ENCODE assay signal across 1 cellular context in the genomic region with DNA sequence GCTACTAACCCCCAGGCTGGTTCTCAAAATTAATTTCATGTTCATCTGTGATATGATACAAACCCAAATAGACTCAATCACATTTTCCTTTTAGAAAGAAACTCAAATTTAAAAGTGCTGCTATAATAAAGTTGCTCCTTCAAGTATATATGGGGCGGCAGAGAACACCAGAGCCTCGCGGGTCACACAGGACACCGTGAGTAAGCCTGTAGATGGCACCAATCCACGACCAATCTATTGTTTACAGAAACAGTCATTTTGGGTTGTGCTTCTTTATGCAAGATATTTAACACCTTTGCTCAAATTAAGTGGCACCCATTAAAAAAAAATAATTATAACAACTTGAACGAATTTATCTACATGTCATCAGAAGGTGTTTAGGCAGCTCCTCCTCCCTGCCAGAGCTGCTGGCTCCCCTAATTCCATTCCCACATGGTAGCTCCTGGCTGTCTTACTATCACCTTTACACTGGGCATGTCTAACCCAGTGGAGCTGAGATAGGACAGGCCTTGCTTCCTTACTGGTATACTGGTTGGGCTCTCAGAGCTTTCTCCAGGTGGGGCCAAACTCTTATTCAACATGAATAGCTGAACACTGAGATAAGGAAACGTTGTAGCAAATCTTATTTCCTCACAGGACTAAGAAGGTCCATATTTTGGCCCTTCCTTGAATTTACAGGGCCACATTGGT.
TF ChIP-seq lines count a peak whose summit lies in the region.

No MANE protein-coding gene starts in this region.

TF ChIP-seq in GM23338, 12 proteins besides CTCF, POLR2A, EP300 and RAD21:
- TF ChIP-seq, protein P1, sequence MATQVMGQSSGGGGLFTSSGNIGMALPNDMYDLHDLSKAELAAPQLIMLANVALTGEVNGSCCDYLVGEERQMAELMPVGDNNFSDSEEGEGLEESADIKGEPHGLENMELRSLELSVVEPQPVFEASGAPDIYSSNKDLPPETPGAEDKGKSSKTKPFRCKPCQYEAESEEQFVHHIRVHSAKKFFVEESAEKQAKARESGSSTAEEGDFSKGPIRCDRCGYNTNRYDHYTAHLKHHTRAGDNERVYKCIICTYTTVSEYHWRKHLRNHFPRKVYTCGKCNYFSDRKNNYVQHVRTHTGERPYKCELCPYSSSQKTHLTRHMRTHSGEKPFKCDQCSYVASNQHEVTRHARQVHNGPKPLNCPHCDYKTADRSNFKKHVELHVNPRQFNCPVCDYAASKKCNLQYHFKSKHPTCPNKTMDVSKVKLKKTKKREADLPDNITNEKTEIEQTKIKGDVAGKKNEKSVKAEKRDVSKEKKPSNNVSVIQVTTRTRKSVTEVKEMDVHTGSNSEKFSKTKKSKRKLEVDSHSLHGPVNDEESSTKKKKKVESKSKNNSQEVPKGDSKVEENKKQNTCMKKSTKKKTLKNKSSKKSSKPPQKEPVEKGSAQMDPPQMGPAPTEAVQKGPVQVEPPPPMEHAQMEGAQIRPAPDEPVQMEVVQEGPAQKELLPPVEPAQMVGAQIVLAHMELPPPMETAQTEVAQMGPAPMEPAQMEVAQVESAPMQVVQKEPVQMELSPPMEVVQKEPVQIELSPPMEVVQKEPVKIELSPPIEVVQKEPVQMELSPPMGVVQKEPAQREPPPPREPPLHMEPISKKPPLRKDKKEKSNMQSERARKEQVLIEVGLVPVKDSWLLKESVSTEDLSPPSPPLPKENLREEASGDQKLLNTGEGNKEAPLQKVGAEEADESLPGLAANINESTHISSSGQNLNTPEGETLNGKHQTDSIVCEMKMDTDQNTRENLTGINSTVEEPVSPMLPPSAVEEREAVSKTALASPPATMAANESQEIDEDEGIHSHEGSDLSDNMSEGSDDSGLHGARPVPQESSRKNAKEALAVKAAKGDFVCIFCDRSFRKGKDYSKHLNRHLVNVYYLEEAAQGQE (IDR thresholded peaks at IDR 0.05; ENCODE audit: unreplicated experiment), result no peak
- TF ChIP-seq ZNF114 (CRISPR knock-in tag; IDR thresholded peaks at IDR 0.05) (no peak), ZNF331 (CRISPR knock-in tag; IDR thresholded peaks at IDR 0.05; ENCODE audit: low read depth) (no peak)
